In genomic region chr18:61942072-61942471, GRCh38 we compare ENCODE assay signal across 22 cellular contexts. TPM values are rescaled to one million over a fixed set of nuclear protein-coding genes. Genes with fewer than 3 reads are reported as not detected.
DNase-seq lines count a peak whose midpoint lies in the region; ATAC-seq and TF ChIP-seq lines count a peak whose summit lies in the region.
"Had no signal": no experiment of that assay in that cellular context is flagged by ENCODE, and none has a peak within 500 bp of the region (broad histone marks: within the 10 kb centered on the region; RNA-seq: fewer than 3 reads in every experiment).

No MANE protein-coding gene starts in this region.

- peak; percentile 41 for ATAC-seq in CD4-positive, alpha-beta T cell (ENCODE audit: poor library complexity)
- ATAC-seq in CD8-positive, alpha-beta T cell, result peak; percentile 11
- peak; percentile 28 for ATAC-seq in activated T-helper 17 cell treated with anti-CD3 and anti-CD28 coated beads, Interleukin-2, amount 50 U/mL, for 72 hours (replicated peaks)
- peak; percentile 63 to 72 (median 65) for ATAC-seq in natural killer cell
- ATAC-seq in GM18870 (IDR thresholded peaks at IDR 0.05; ENCODE audit: unreplicated experiment), result no peak
- ATAC-seq: GM12878; left colon; stimulated activated memory B cell treated with anti-CD40 and anti-IgM and Interleukin-4, amounts not matched to agents 10 μg/mL and 1 μg/mL and 100 μg/mL, for 72 hours had no signal

- TF ChIP-seq CTCF in CD4-positive, alpha-beta T cell (IDR thresholded peaks at IDR 0.05), result no peak
- no peak for TF ChIP-seq CTCF in CD8-positive, alpha-beta T cell (IDR thresholded peaks at IDR 0.05)
- no peak for TF ChIP-seq CTCF in natural killer cell (IDR thresholded peaks at IDR 0.05)

- no peaks in the 10 kb centered on the region for H3K36me3 ChIP-seq in CD8-positive, alpha-beta T cell (ENCODE audit: insufficient read depth, low read length)

- H3K4me3 Mint-ChIP-seq in CD4-positive, alpha-beta T cell, result peak overlapping the region; percentile 6
- H3K4me3 Mint-ChIP-seq in CD8-positive, alpha-beta T cell, result peak overlapping the region; percentile 26
- no peak overlapping the region for H3K4me3 Mint-ChIP-seq in activated T-helper 17 cell treated with anti-CD3 and anti-CD28 coated beads, Interleukin-2, amount 50 U/mL, for 72 hours
- peak overlapping the region; percentile 59 for H3K4me3 Mint-ChIP-seq in natural killer cell
- H3K4me3 Mint-ChIP-seq: stimulated activated memory B cell treated with anti-CD40 and anti-IgM and Interleukin-4, amounts not matched to agents 10 μg/mL and 1 μg/mL and 100 μg/mL, for 72 hours had no signal

- intact Hi-C loops in CD4-positive, alpha-beta T cell (cut with DNase I, micrococcal nuclease), result no loop called here
- intact Hi-C loops in CD8-positive, alpha-beta T cell (cut with DNase I, micrococcal nuclease), result no loop called here
- intact Hi-C loops in natural killer cell (cut with micrococcal nuclease), result no loop called here

- no peak overlapping the region for H3K27ac ChIP-seq in CD4-positive, alpha-beta T cell (ENCODE audit: low read depth, low read length)
- no peak overlapping the region for H3K27ac ChIP-seq in CD8-positive, alpha-beta T cell (ENCODE audit: low read depth, low read length)

- DNase-seq in CD4-positive, alpha-beta T cell, result no peak
- no peak for DNase-seq in CD8-positive, alpha-beta T cell
- DNase-seq in natural killer cell (no peak), A172 (ENCODE audit: low spot score) (no peak), NCI-H2227 (lab: John Stamatoyannopoulos, UW; ENCODE audit: unreplicated experiment) (no peak)
- DNase-seq: activated CD8-positive, alpha-beta memory T cell treated with anti-CD3 and anti-CD28 coated beads, Interleukin-2, amount 50 U/mL, for 4 hours; activated effector memory CD4-positive, alpha-beta T cell treated with anti-CD3 and anti-CD28 coated beads, Interleukin-2, amount 50 U/mL, for 16 hours; amniotic stem cell; cortex of kidney; DMS79; glutamatergic neuron; KG1; left colon; midbrain; NCI-H187 treated with DMSO at 0.1 percent for 48 hours; NCI-H2227 treated with DMSO at 0.1 percent for 48 hours; NCI-H748 treated with DMSO at 0.1 percent for 48 hours; stimulated activated CD4-positive, alpha-beta T cell treated with anti-CD3 and anti-CD28 coated beads, Interleukin-1b, Interleukin-23, amount 100 ng/mL, for 48 hours had no signal

- peaks cover 2% of the 10 kb centered on the region for H3K9me3 Mint-ChIP-seq in CD4-positive, alpha-beta T cell
- no peaks in the 10 kb centered on the region for H3K9me3 Mint-ChIP-seq in CD8-positive, alpha-beta T cell
- no peaks in the 10 kb centered on the region for H3K9me3 Mint-ChIP-seq in activated T-helper 17 cell treated with anti-CD3 and anti-CD28 coated beads, Interleukin-2, amount 50 U/mL, for 72 hours
- peaks cover 2% of the 10 kb centered on the region in 2 donors for H3K9me3 Mint-ChIP-seq in natural killer cell

- H3K4me1 Mint-ChIP-seq in CD4-positive, alpha-beta T cell (ENCODE audit: low read depth), result peaks cover 26% of the 10 kb centered on the region
- H3K4me1 Mint-ChIP-seq in CD8-positive, alpha-beta T cell (ENCODE audit: low read depth), result peaks cover 21% of the 10 kb centered on the region
- H3K4me1 Mint-ChIP-seq in activated T-helper 17 cell treated with anti-CD3 and anti-CD28 coated beads, Interleukin-2, amount 50 U/mL, for 72 hours, result peaks cover 5% of the 10 kb centered on the region
- peaks cover 26 to 37% of the 10 kb centered on the region in 2 donors for H3K4me1 Mint-ChIP-seq in natural killer cell
- H3K4me1 Mint-ChIP-seq: stimulated activated memory B cell treated with anti-CD40 and anti-IgM and Interleukin-4, amounts not matched to agents 10 μg/mL and 1 μg/mL and 100 μg/mL, for 72 hours had no signal

- H3K27ac Mint-ChIP-seq in CD4-positive, alpha-beta T cell, result peak overlapping the region; percentile 3
- H3K27ac Mint-ChIP-seq in CD8-positive, alpha-beta T cell, result peak overlapping the region; percentile 3
- H3K27ac Mint-ChIP-seq in activated T-helper 17 cell treated with anti-CD3 and anti-CD28 coated beads, Interleukin-2, amount 50 U/mL, for 72 hours, result no peak overlapping the region
- peak overlapping the region; percentile 78 to 79 for H3K27ac Mint-ChIP-seq in natural killer cell
- H3K27ac Mint-ChIP-seq: stimulated activated memory B cell treated with anti-CD40 and anti-IgM and Interleukin-4, amounts not matched to agents 10 μg/mL and 1 μg/mL and 100 μg/mL, for 72 hours had no signal

- POLR2A ChIA-PET in CD4-positive, alpha-beta T cell (lab: Charles Lee), result interaction anchor here (1.1 to 1.4 kb wide), 2 partner anchors 10 to 146 kb away, joined by 3 read pairs; no protein-coding TSS in a partner anchor
- POLR2A ChIA-PET in CD8-positive, alpha-beta T cell (lab: Charles Lee), result no interaction called here

- no peaks in the 10 kb centered on the region for H3K27me3 ChIP-seq in CD4-positive, alpha-beta T cell (ENCODE audit: control insufficient read depth, insufficient read depth, low read length)
- no peaks in the 10 kb centered on the region for H3K27me3 ChIP-seq in CD8-positive, alpha-beta T cell (ENCODE audit: insufficient read depth, low read length)

- H3K4me1 ChIP-seq in CD8-positive, alpha-beta T cell (ENCODE audit: insufficient read depth, low read length), result no peaks in the 10 kb centered on the region

- H3K9me3 ChIP-seq in CD4-positive, alpha-beta T cell (ENCODE audit: control insufficient read depth, low read length), result no peaks in the 10 kb centered on the region
- H3K9me3 ChIP-seq in CD8-positive, alpha-beta T cell (ENCODE audit: low read length), result no peaks in the 10 kb centered on the region

- CTCF ChIA-PET in CD4-positive, alpha-beta T cell (lab: Charles Lee), result interaction anchor here (1.1 kb wide), 1 partner anchor 58 kb away, joined by 3 read pairs; no protein-coding TSS in a partner anchor
- CTCF ChIA-PET in CD8-positive, alpha-beta T cell (lab: Charles Lee), result interaction anchor here (0.6 to 1.0 kb wide), 2 partner anchors 41 to 218 kb away, joined by 3 read pairs; no protein-coding TSS in a partner anchor

- peaks cover 2% of the 10 kb centered on the region for H3K27me3 Mint-ChIP-seq in CD4-positive, alpha-beta T cell
- H3K27me3 Mint-ChIP-seq in CD8-positive, alpha-beta T cell (ENCODE audit: low read depth), result peaks cover 2% of the 10 kb centered on the region
- peaks cover 4% of the 10 kb centered on the region for H3K27me3 Mint-ChIP-seq in activated T-helper 17 cell treated with anti-CD3 and anti-CD28 coated beads, Interleukin-2, amount 50 U/mL, for 72 hours
- H3K27me3 Mint-ChIP-seq in natural killer cell (ENCODE audit: low read depth in 2 of 2), result peaks cover 3 to 4% of the 10 kb centered on the region in 2 donors

- no peak overlapping the region for H3K4me3 ChIP-seq in CD8-positive, alpha-beta T cell (ENCODE audit: low read depth, low read length)
- H3K4me3 ChIP-seq: GM12878 had no signal

- H3K36me3 Mint-ChIP-seq in CD4-positive, alpha-beta T cell (ENCODE audit: low read depth), result no peaks in the 10 kb centered on the region
- H3K36me3 Mint-ChIP-seq in CD8-positive, alpha-beta T cell, result no peaks in the 10 kb centered on the region
- H3K36me3 Mint-ChIP-seq in activated T-helper 17 cell treated with anti-CD3 and anti-CD28 coated beads, Interleukin-2, amount 50 U/mL, for 72 hours (ENCODE audit: low read depth), result no peaks in the 10 kb centered on the region
- H3K36me3 Mint-ChIP-seq in natural killer cell, result peaks cover 7% of the 10 kb centered on the region
- H3K36me3 Mint-ChIP-seq: stimulated activated memory B cell treated with anti-CD40 and anti-IgM and Interleukin-4, amounts not matched to agents 10 μg/mL and 1 μg/mL and 100 μg/mL, for 72 hours had no signal

RNA-seq across cellular contexts. Expression of gene RNF152, which starts 49.3 kb away (rescaled TPM):
- 1 to 10 TPM in 1 of 2 experiments, under 1 TPM in 1; 0.60 to 1.0 TPM for total RNA-seq in CD4-positive, alpha-beta T cell
- total RNA-seq in CD8-positive, alpha-beta T cell, result 1 to 10 TPM; 1.4 to 1.6 TPM
- under 1 TPM in 1 of 2 donors, not detected in 1; 0.11 TPM for total RNA-seq in activated T-helper 17 cell treated with anti-CD3 and anti-CD28 coated beads, Interleukin-2, amount 50 U/mL, for 72 hours
- 1 to 10 TPM in 1 of 3 donors, under 1 TPM in 2; 0.49 to 1.3 (median 0.50) TPM for total RNA-seq in natural killer cell
- 0.84 and 0.95 TPM in 2 replicates for total RNA-seq in A172 (2014; rRNA removed; shearing (Covaris generic))
